ENCODE assay signal across 2 cellular contexts in the genomic region with DNA sequence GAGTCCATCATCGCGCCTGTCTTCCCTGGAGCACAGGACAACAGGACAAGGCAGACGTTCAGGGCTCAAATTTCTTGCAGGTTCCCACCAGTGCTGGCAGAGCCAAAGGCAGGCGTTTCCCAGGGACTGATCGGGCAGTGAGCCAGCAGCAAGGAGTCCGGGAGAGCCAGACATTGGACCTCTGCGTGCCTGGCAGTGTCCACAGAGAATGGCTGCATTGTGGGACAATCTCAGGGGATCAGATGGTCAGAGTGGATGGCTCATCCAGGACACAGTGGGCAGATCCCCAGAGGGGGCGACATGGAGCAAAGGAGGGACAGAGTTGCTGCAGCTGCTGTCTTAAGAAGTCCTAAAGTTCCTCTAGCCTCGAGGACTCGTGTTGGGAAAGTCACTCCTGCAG.
TF ChIP-seq lines count a peak whose summit lies in the region.

No MANE protein-coding gene starts in this region.

TF ChIP-seq in HEK293, 187 proteins besides CTCF, POLR2A, EP300 and RAD21:
- TF ChIP-seq IKZF3 (tag by site-specific recombination; IDR thresholded peaks at IDR 0.05) (0 out of 2 replicates have a peak, but pooled peaks have one; percentile 3), ZNF600 (tag by site-specific recombination; IDR thresholded peaks at IDR 0.05) (peak; percentile 59; the same call in 1 of the 2 replicates), GLIS1 (tag by site-specific recombination; IDR thresholded peaks at IDR 0.05) (peak; percentile 6; the same call in 1 of the 2 replicates)
- TF ChIP-seq, protein P1, sequence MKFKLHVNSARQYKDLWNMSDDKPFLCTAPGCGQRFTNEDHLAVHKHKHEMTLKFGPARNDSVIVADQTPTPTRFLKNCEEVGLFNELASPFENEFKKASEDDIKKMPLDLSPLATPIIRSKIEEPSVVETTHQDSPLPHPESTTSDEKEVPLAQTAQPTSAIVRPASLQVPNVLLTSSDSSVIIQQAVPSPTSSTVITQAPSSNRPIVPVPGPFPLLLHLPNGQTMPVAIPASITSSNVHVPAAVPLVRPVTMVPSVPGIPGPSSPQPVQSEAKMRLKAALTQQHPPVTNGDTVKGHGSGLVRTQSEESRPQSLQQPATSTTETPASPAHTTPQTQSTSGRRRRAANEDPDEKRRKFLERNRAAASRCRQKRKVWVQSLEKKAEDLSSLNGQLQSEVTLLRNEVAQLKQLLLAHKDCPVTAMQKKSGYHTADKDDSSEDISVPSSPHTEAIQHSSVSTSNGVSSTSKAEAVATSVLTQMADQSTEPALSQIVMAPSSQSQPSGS (tag by site-specific recombination; IDR thresholded peaks at IDR 0.05; ENCODE audit: low read depth), result no peak
TF ChIP-seq in HEK293: peak in this region for 3.

TF ChIP-seq in endothelial cell of umbilical vein, 7 proteins besides CTCF, POLR2A, EP300 and RAD21:
- no peak for TF ChIP-seq GATA2 (IDR thresholded peaks at IDR 0.05; ENCODE audit: insufficient read depth, insufficient read length, low read depth, low read length)
- TF ChIP-seq MYC (IDR thresholded peaks at IDR 0.05; ENCODE audit: low read depth, low read length), result no peak
- TF ChIP-seq JUN (IDR thresholded peaks at IDR 0.05; ENCODE audit: borderline replicate concordance, insufficient read depth, insufficient read length, low read depth), result no peak
- no peak for TF ChIP-seq POLR2AphosphoS5 (IDR thresholded peaks at IDR 0.05; ENCODE audit: insufficient read depth, low read depth, low read length)
- TF ChIP-seq FOS (IDR thresholded peaks at IDR 0.05; ENCODE audit: borderline replicate concordance, insufficient read depth, low read length), result no peak
- TF ChIP-seq EZH2 (IDR thresholded peaks at IDR 0.05; ENCODE audit: borderline replicate concordance, low read depth, low read length, severe bottlenecking), result no peak
- TF ChIP-seq, protein P2, sequence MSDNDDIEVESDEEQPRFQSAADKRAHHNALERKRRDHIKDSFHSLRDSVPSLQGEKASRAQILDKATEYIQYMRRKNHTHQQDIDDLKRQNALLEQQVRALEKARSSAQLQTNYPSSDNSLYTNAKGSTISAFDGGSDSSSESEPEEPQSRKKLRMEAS (IDR thresholded peaks at IDR 0.05; ENCODE audit: insufficient read depth, insufficient read length), result no peak
